1 cellular context compared by ENCODE assay signal in genomic region chr10:29545122-29545521, GRCh38.
TF ChIP-seq lines count a peak whose summit lies in the region.

No MANE protein-coding gene starts in this region.

TF ChIP-seq in GM23338, 12 proteins besides CTCF, POLR2A, EP300 and RAD21 (continued from another document):
- TF ChIP-seq, protein P1, sequence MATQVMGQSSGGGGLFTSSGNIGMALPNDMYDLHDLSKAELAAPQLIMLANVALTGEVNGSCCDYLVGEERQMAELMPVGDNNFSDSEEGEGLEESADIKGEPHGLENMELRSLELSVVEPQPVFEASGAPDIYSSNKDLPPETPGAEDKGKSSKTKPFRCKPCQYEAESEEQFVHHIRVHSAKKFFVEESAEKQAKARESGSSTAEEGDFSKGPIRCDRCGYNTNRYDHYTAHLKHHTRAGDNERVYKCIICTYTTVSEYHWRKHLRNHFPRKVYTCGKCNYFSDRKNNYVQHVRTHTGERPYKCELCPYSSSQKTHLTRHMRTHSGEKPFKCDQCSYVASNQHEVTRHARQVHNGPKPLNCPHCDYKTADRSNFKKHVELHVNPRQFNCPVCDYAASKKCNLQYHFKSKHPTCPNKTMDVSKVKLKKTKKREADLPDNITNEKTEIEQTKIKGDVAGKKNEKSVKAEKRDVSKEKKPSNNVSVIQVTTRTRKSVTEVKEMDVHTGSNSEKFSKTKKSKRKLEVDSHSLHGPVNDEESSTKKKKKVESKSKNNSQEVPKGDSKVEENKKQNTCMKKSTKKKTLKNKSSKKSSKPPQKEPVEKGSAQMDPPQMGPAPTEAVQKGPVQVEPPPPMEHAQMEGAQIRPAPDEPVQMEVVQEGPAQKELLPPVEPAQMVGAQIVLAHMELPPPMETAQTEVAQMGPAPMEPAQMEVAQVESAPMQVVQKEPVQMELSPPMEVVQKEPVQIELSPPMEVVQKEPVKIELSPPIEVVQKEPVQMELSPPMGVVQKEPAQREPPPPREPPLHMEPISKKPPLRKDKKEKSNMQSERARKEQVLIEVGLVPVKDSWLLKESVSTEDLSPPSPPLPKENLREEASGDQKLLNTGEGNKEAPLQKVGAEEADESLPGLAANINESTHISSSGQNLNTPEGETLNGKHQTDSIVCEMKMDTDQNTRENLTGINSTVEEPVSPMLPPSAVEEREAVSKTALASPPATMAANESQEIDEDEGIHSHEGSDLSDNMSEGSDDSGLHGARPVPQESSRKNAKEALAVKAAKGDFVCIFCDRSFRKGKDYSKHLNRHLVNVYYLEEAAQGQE (IDR thresholded peaks at IDR 0.05; ENCODE audit: unreplicated experiment) = no peak
- TF ChIP-seq NANOG (IDR thresholded peaks at IDR 0.05; ENCODE audit: borderline replicate concordance) (no peak), ZNF114 (CRISPR knock-in tag; IDR thresholded peaks at IDR 0.05) (no peak), EZH2phosphoT487 (IDR thresholded peaks at IDR 0.05; ENCODE audit: unreplicated experiment) (no peak)
